8 cellular contexts compared by ENCODE assay signal in genomic region chr17:50344712-50345380, GRCh38. TPM values are rescaled to one million over a fixed set of nuclear protein-coding genes. Genes with fewer than 3 reads are reported as not detected.
A peak's percentile ranks its signal among the peaks of the same experiment; 100 is the strongest.
DNase-seq lines count a peak whose midpoint lies in the region; ATAC-seq and TF ChIP-seq lines count a peak whose summit lies in the region.

No MANE protein-coding gene starts in this region.

- H3K27me3 ChIP-seq in lower lobe of right lung (ENCODE audit: low read depth), result no peaks in the 10 kb centered on the region

- TF ChIP-seq CTCF in CD14-positive monocyte (IDR thresholded peaks at IDR 0.05), result no peak
- no peak for TF ChIP-seq CTCF in HFF-Myc (IDR thresholded peaks at IDR 0.05; ENCODE audit: low read depth, low read length, missing control alignments)
- TF ChIP-seq CTCF in VCaP (conservative IDR thresholded peaks at IDR 0.05), result no peak
- no peak for TF ChIP-seq CTCF in lower lobe of right lung (IDR thresholded peaks at IDR 0.05)

- peaks cover 2 to 5% (median 4%) of the 10 kb centered on the region in 3 donors for H3K27me3 Mint-ChIP-seq in CD14-positive monocyte (ENCODE audit: low read depth in 3 of 3)

- H3K9me3 ChIP-seq in lower lobe of right lung, result no peaks in the 10 kb centered on the region

- ATAC-seq in lower lobe of right lung, result peak; percentile 0 to 4

- intact Hi-C loops in CD14-positive monocyte (cut with micrococcal nuclease) (no loop called here), lower lobe of right lung (cut with DNase I) (no loop called here)

- H3K4me1 Mint-ChIP-seq in CD14-positive monocyte, result peaks cover 30% of the 10 kb centered on the region

- H3K9me3 Mint-ChIP-seq in CD14-positive monocyte, result no peaks in the 10 kb centered on the region

- H3K4me1 ChIP-seq in lower lobe of right lung, result peaks cover 21% of the 10 kb centered on the region

- H3K36me3 ChIP-seq in lower lobe of right lung, result no peaks in the 10 kb centered on the region

- H3K4me3 Mint-ChIP-seq in CD14-positive monocyte, result peak overlapping the region; percentile 76 to 86

- H3K27ac Mint-ChIP-seq in CD14-positive monocyte, result peak overlapping the region in 1 of 7 donors; percentile 44

- H3K4me3 ChIP-seq in HFF-Myc (replicated peaks; ENCODE audit: low read depth, low read length), result peak overlapping the region; percentile 53
- H3K4me3 ChIP-seq in lower lobe of right lung, result no peak overlapping the region

- H3K36me3 Mint-ChIP-seq in CD14-positive monocyte, result peaks cover 0 to 2% of the 10 kb centered on the region in 2 donors

- H3K27ac ChIP-seq in VCaP, result peak overlapping the region; percentile 93
- H3K27ac ChIP-seq in lower lobe of right lung, result no peak overlapping the region

- DNase-seq in CD14-positive monocyte (ENCODE audit: low spot score), result no peak
- DNase-seq in HFF-Myc (ENCODE audit: extremely low read depth, low read depth), result no peak
- no peak for DNase-seq in lower lobe of right lung
- no peak for DNase-seq in NAMALWA (ENCODE audit: low spot score)
- DNase-seq in globus pallidus (ENCODE audit: low spot score), result no peak
- DNase-seq in kidney tubule cell (ENCODE audit: low spot score), result no peak
- DNase-seq in NCI-H1436 (lab: John Stamatoyannopoulos, UW), result no peak

RNA-seq across cellular contexts. Expression of gene XYLT2, which starts 1.1 kb away (rescaled TPM):
- polyA plus RNA-seq in CD14-positive monocyte, result 1 to 10 TPM; 4.4 TPM
- 19.3 TPM for total RNA-seq in lower lobe of right lung

RNA-seq across cellular contexts. Expression of gene MRPL27, which starts 28.1 kb away (rescaled TPM):
- 10 to 100 TPM; 75.3 to 82.3 TPM for polyA plus RNA-seq in CD14-positive monocyte
- total RNA-seq in lower lobe of right lung, result 43.9 TPM

RNA-seq across cellular contexts. Expression of gene EME1, which starts 28.2 kb away (rescaled TPM):
- under 1 TPM; 0.43 to 0.76 TPM for polyA plus RNA-seq in CD14-positive monocyte
- 1.8 TPM for total RNA-seq in lower lobe of right lung

RNA-seq across cellular contexts. Expression of gene LRRC59, which starts 52.5 kb away (rescaled TPM):
- 10 to 100 TPM; 45.7 to 48.9 TPM for polyA plus RNA-seq in CD14-positive monocyte
- total RNA-seq in lower lobe of right lung, result 55.5 TPM
